ENCODE assay signal across 10 cellular contexts in the genomic region with DNA sequence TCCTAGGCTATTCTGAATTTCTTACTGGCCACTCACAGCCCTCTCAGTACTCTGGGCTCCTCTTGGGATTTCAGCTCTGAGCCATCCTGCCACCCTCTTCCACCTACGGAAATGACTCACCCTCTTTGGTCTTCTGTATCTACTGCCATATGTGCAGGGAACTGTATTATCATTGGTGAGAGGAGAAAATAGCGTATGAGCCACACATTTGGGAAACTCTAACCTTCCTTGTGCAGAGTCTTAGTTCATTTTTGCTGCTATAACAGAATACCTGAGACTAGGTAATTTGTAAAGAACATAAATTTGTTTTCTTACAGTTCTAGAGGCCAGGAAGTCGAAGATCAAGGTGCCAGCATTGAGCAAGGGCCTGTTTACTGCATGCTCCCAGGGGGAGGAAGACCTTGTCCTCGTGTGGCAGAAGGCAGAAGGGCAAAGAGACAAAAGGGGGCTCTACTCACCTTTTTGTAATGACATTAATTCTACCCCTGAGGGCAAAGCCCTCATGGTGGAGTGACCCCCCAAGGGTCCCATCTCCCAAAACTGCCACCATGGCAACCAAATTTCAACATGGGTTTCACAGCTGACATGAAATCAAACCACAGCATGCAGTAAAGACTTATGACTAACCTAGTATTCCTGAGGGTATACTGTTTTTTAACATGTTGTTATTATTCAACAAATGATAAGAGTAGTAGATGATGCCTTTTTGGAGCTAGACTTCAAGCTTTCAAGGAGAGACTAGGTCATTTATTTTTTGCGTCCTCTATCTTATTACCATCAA.
DNase-seq lines count a peak whose midpoint lies in the region; ATAC-seq, FAIRE-seq and TF ChIP-seq lines count a peak whose summit lies in the region.
"Had no signal": no experiment of that assay in that cellular context is flagged by ENCODE, and none has a peak within 500 bp of the region (broad histone marks: within the 10 kb centered on the region; RNA-seq: fewer than 3 reads in every experiment).

No MANE protein-coding gene starts in this region.

- H3K79me2 ChIP-seq in H1 (ENCODE audit: control insufficient read depth in 1 of 2, insufficient read depth in 2 of 2, low read length in 2 of 2): no peaks in the 10 kb centered on the region

- H3K4me3 ChIP-seq in Panc1 (ENCODE audit: low read depth in 2 of 2, low read length in 2 of 2): no peak overlapping the region
- H3K4me3 ChIP-seq in H1 (ENCODE audit: extremely low read depth in 1 of 4, insufficient read depth in 2 of 4, low read depth in 3 of 4, low read length in 4 of 4): no peak overlapping the region

- no peaks in the 10 kb centered on the region for H4K20me1 ChIP-seq in H1 (replicated peaks in 1 of 2; ENCODE audit: control insufficient read depth in 1 of 2, insufficient read depth in 2 of 2, low read length in 2 of 2)

- no peak overlapping the region for H2BK120ac ChIP-seq in H1 (replicated peaks; ENCODE audit: low read depth, low read length)

- H3K56ac ChIP-seq in H1 (replicated peaks; ENCODE audit: insufficient read length, low read depth, low read length): no peak overlapping the region

- no peak for DNase-seq in activated naive CD4-positive, alpha-beta T cell treated with anti-CD3 and anti-CD28 coated beads for 36 hours
- no peak for DNase-seq in activated naive CD4-positive, alpha-beta T cell treated with Interleukin-2 at 50 U/mL for 16 hours
- peak; percentile 38 for DNase-seq in Panc1 (ENCODE audit: low read depth, low spot score)
- no peak for DNase-seq in H1 (ENCODE audit: low read depth in 1 of 2, low spot score in 2 of 2)
- no peak for DNase-seq in effector CD4-positive, alpha-beta T cell
- DNase-seq: NCI-H2081 had no signal

- H3K23ac ChIP-seq in H1 (ENCODE audit: insufficient read length): no peak overlapping the region

- H4K91ac ChIP-seq in H1 (replicated peaks; ENCODE audit: insufficient read length, low read length): peak overlapping the region; percentile 20

- H3K4me2 ChIP-seq in H1 (ENCODE audit: insufficient read depth in 1 of 2, low read depth in 2 of 2, low read length in 2 of 2): no peak overlapping the region

- H3K4ac ChIP-seq in H1 (replicated peaks; ENCODE audit: insufficient read length, low read depth, low read length): no peak overlapping the region

- H3K27ac ChIP-seq in Panc1 (ENCODE audit: low read length) (0 out of 2 replicates have a peak overlapping the region, but pooled peaks have one; percentile 39), H1 (ENCODE audit: low read depth, low read length) (no peak overlapping the region)

- ATAC-seq in Panc1 (peak; percentile 91), GM18873 (IDR thresholded peaks at IDR 0.05; ENCODE audit: low FRiP score, unreplicated experiment) (no peak), HG03354 (IDR thresholded peaks at IDR 0.05; ENCODE audit: poor library complexity, severe bottlenecking, unreplicated experiment) (no peak)

- TF ChIP-seq POLR2A in H1 (IDR thresholded peaks at IDR 0.05; ENCODE audit: control extremely low read depth in 1 of 2, low read depth in 2 of 2, low read length in 2 of 2): no peak

- TF ChIP-seq EP300 in H1 (IDR thresholded peaks at IDR 0.05; ENCODE audit: borderline replicate concordance in 1 of 2, low read depth in 2 of 2, low read length in 2 of 2): no peak

- H3K9me3 Mint-ChIP-seq in activated naive CD4-positive, alpha-beta T cell treated with anti-CD3 and anti-CD28 coated beads for 36 hours: no peaks in the 10 kb centered on the region
- no peaks in the 10 kb centered on the region for H3K9me3 Mint-ChIP-seq in stimulated activated naive CD8-positive, alpha-beta T cell treated with anti-CD3 and anti-CD28 coated beads, Interleukin-15, Interleukin-2, amounts not matched to agents 100 ng/mL and 50 ng/mL, for 24 hours
- H3K9me3 Mint-ChIP-seq: dendritic cell treated with granulocyte-macrophage colony-stimulating factor and Interleukin-4, amounts not matched to agents 40 ng/mL and 50 ng/mL, for 4 days had no signal

- WGBS in H1 (ENCODE audit: extremely low coverage in 1 of 2, insufficient coverage in 1 of 2, insufficient read length in 1 of 2, insufficient replicate concordance in 2 of 2, low coverage in 1 of 2, low lambda C conversion rate in 2 of 2, missing lambda C conversion rate in 1 of 2), 2 experiments: 79% methylated on average over 5 of the region's 5 CpGs; no CpG with 5 or more reads in 1 of the 2 experiments

- FAIRE-seq in H1 (lab: Jason Lieb, UNC): no peak

- in situ Hi-C loops in Panc1 (cut with HindIII; ENCODE audit: low pct_unique_long_range_greater_than_20kb, low sequenced_read_pairs): no loop called here

- H3K4me3 Mint-ChIP-seq in activated naive CD4-positive, alpha-beta T cell treated with anti-CD3 and anti-CD28 coated beads for 36 hours: no peak overlapping the region
- H3K4me3 Mint-ChIP-seq in stimulated activated naive CD8-positive, alpha-beta T cell treated with anti-CD3 and anti-CD28 coated beads, Interleukin-15, Interleukin-2, amounts not matched to agents 100 ng/mL and 50 ng/mL, for 24 hours: peak overlapping the region; percentile 28
- H3K4me3 Mint-ChIP-seq: dendritic cell treated with granulocyte-macrophage colony-stimulating factor and Interleukin-4, amounts not matched to agents 40 ng/mL and 50 ng/mL, for 4 days had no signal

- no peak overlapping the region for H2AFZ ChIP-seq in H1 (ENCODE audit: low read length)

- H3K27ac Mint-ChIP-seq in activated naive CD4-positive, alpha-beta T cell treated with anti-CD3 and anti-CD28 coated beads for 36 hours: peak overlapping the region; percentile 50
- H3K27ac Mint-ChIP-seq in stimulated activated naive CD8-positive, alpha-beta T cell treated with anti-CD3 and anti-CD28 coated beads, Interleukin-15, Interleukin-2, amounts not matched to agents 100 ng/mL and 50 ng/mL, for 24 hours: peak overlapping the region; percentile 45
- H3K27ac Mint-ChIP-seq: dendritic cell treated with granulocyte-macrophage colony-stimulating factor and Interleukin-4, amounts not matched to agents 40 ng/mL and 50 ng/mL, for 4 days had no signal

- H2BK5ac ChIP-seq in H1 (ENCODE audit: low read depth, low read length): no peak overlapping the region

- no TSS peak for BruUV-seq in Panc1 (replicated peaks; lab: Mats Ljungman, UMichigan)

- H3K4me1 ChIP-seq in Panc1 (ENCODE audit: control insufficient read depth, insufficient read depth, low read length) (peaks cover 16% of the 10 kb centered on the region), H1 (replicated peaks in 1 of 4; ENCODE audit: control insufficient read depth in 3 of 4, insufficient read depth in 4 of 4, low read length in 3 of 4) (peaks cover 2 to 17% (median 15%) of the 10 kb centered on the region in 4 experiments; a peak in 4 of 7 replicates)

- no peak overlapping the region; the same call in 1 of the 2 replicates for H2BK12ac ChIP-seq in H1 (ENCODE audit: low read depth, low read length)

- H2AK5ac ChIP-seq in H1 (ENCODE audit: low read depth, low read length): no peak overlapping the region

- H3K27me3 ChIP-seq in Panc1 (ENCODE audit: control insufficient read depth, insufficient read depth, low read length) (no peaks in the 10 kb centered on the region), H1 (replicated peaks in 1 of 4; ENCODE audit: control insufficient read depth in 3 of 4, extremely low read depth in 1 of 4, insufficient read depth in 3 of 4, low read length in 3 of 4) (no peaks in the 10 kb centered on the region)

- POLR2A ChIA-PET in Panc1 (lab: Charles Lee) (no interaction called here), H1 (lab: Charles Lee; ENCODE audit: partially characterized antibody) (interaction anchor here (1.2 kb wide), 1 partner anchor 9 kb away, joined by 3 read pairs; no protein-coding TSS in a partner anchor)

- TF ChIP-seq CTCF in Panc1 (IDR thresholded peaks at IDR 0.05) (no peak), H1 (IDR thresholded peaks at IDR 0.05; ENCODE audit: control extremely low read depth in 1 of 3, insufficient read depth in 1 of 3, low read depth in 1 of 3, low read length in 3 of 3) (no peak)

- H3K14ac ChIP-seq in H1 (ENCODE audit: insufficient read length): no peak overlapping the region

- H2BK20ac ChIP-seq in H1 (ENCODE audit: low read length): no peak overlapping the region

- H2BK15ac ChIP-seq in H1 (ENCODE audit: low read length): no peak overlapping the region

- no peak for TF ChIP-seq RAD21 in H1 (IDR thresholded peaks at IDR 0.05 in 1 of 2, conservative IDR thresholded peaks at IDR 0.05 in 1 of 2; ENCODE audit: low read depth in 2 of 2, low read length in 2 of 2)

- 0 out of 2 replicates have a peak, but pooled peaks cover 2% of the 10 kb centered on the region for H3K79me1 ChIP-seq in H1 (ENCODE audit: low read depth, low read length)

- no peak overlapping the region for H4K8ac ChIP-seq in H1 (ENCODE audit: extremely low read depth, insufficient read depth, low read length)

- no peaks in the 10 kb centered on the region for H3K27me3 Mint-ChIP-seq in activated naive CD4-positive, alpha-beta T cell treated with anti-CD3 and anti-CD28 coated beads for 36 hours (ENCODE audit: low read depth)
- H3K27me3 Mint-ChIP-seq in stimulated activated naive CD8-positive, alpha-beta T cell treated with anti-CD3 and anti-CD28 coated beads, Interleukin-15, Interleukin-2, amounts not matched to agents 100 ng/mL and 50 ng/mL, for 24 hours: no peaks in the 10 kb centered on the region
- H3K27me3 Mint-ChIP-seq: dendritic cell treated with granulocyte-macrophage colony-stimulating factor and Interleukin-4, amounts not matched to agents 40 ng/mL and 50 ng/mL, for 4 days had no signal

- peaks cover 24% of the 10 kb centered on the region for H3K36me3 Mint-ChIP-seq in activated naive CD4-positive, alpha-beta T cell treated with anti-CD3 and anti-CD28 coated beads for 36 hours (ENCODE audit: low read depth)
- H3K36me3 Mint-ChIP-seq in stimulated activated naive CD8-positive, alpha-beta T cell treated with anti-CD3 and anti-CD28 coated beads, Interleukin-15, Interleukin-2, amounts not matched to agents 100 ng/mL and 50 ng/mL, for 24 hours (ENCODE audit: low read depth): peaks cover 64% of the 10 kb centered on the region

- H3K9me3 ChIP-seq in Panc1 (ENCODE audit: control insufficient read depth, insufficient read depth, low read depth, low read length) (no peaks in the 10 kb centered on the region), H1 (ENCODE audit: insufficient read depth in 2 of 2, low read depth in 1 of 2, low read length in 1 of 2) (no peaks in the 10 kb centered on the region)

- CTCF ChIA-PET in activated naive CD4-positive, alpha-beta T cell treated with anti-CD3 and anti-CD28 coated beads for 36 hours (lab: Charles Lee): interaction anchor here (1.1 to 1.2 kb wide), 2 partner anchors 19 to 22 kb away, joined by 3 read pairs; no protein-coding TSS in a partner anchor
- CTCF ChIA-PET in Panc1 (lab: Charles Lee) (no interaction called here), H1 (lab: Charles Lee; ENCODE audit: partially characterized antibody) (interaction anchor here (0.6 to 1.5 kb wide), 4 partner anchors 10 to 59 kb away, joined by 3 to 4 read pairs (median 3); no protein-coding TSS in a partner anchor)

- H3K4me1 Mint-ChIP-seq in activated naive CD4-positive, alpha-beta T cell treated with anti-CD3 and anti-CD28 coated beads for 36 hours (ENCODE audit: low read depth): peaks cover 57% of the 10 kb centered on the region
- H3K4me1 Mint-ChIP-seq in stimulated activated naive CD8-positive, alpha-beta T cell treated with anti-CD3 and anti-CD28 coated beads, Interleukin-15, Interleukin-2, amounts not matched to agents 100 ng/mL and 50 ng/mL, for 24 hours (ENCODE audit: low read depth): peaks cover 57% of the 10 kb centered on the region

- intact Hi-C loops in activated naive CD4-positive, alpha-beta T cell treated with anti-CD3 and anti-CD28 coated beads for 36 hours (cut with micrococcal nuclease): no loop called here
- intact Hi-C loops in Panc1 (cut with micrococcal nuclease; ENCODE audit: unreplicated experiment): no loop called here

- no peak overlapping the region for H4K5ac ChIP-seq in H1 (ENCODE audit: insufficient read length, low read depth, low read length)

- no peak overlapping the region for H3K9ac ChIP-seq in H1 (replicated peaks in 1 of 4; ENCODE audit: extremely low read depth in 1 of 4, low read depth in 3 of 4, low read length in 3 of 4)

- H3K36me3 ChIP-seq in Panc1 (ENCODE audit: control insufficient read depth, insufficient read depth, low read length) (no peaks in the 10 kb centered on the region), H1 (ENCODE audit: control insufficient read depth in 2 of 4, insufficient read depth in 4 of 4, low read length in 3 of 4) (no peaks in the 10 kb centered on the region)

- no peak overlapping the region for H3K18ac ChIP-seq in H1 (ENCODE audit: extremely low read depth, low read length)

- no peaks in the 10 kb centered on the region for H3K23me2 ChIP-seq in H1 (ENCODE audit: low read depth, low read length)
